ENCODE assay signal across 20 cellular contexts in the genomic region with DNA sequence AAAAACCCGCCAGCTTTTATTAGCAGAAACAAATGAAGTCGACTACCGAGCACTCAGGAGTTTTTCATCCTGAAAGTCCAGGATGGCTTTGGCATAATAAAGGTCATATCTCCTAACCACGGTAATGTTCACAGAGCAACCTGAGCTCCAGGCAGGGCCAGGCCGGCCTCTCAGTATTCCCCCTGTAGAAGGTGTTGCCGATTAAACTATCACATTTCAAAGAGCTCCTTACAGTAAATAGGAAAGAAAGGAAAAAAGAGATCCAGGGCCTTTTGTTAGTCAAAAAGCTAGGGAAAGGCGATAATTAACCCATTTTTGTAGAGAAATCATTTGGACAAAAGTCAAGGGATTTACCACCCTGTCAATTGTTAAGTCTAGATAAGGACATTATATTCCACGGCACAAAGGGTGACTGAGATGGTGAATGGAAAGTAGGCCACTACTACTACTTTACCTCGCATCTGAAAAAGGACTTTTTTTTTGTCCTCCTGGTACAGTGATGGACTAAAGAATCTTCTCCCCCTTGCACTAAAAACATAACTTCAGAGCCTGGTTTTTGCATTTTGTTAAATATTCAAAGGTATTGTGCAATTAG.
DNase-seq lines count a peak whose midpoint lies in the region; ATAC-seq, FAIRE-seq and TF ChIP-seq lines count a peak whose summit lies in the region.
"Had no signal": no experiment of that assay in that cellular context is flagged by ENCODE, and none has a peak within 500 bp of the region (broad histone marks: within the 10 kb centered on the region; RNA-seq: fewer than 3 reads in every experiment).

No MANE protein-coding gene starts in this region.

- H3K4me1 Mint-ChIP-seq in nephron progenitor cell: peaks cover 64% of the 10 kb centered on the region

- peak overlapping the region; percentile 16 for H3K4me3 Mint-ChIP-seq in nephron progenitor cell
- H3K4me3 Mint-ChIP-seq: naive thymus-derived CD4-positive, alpha-beta T cell had no signal

- peaks cover 73% of the 10 kb centered on the region for H3K79me2 ChIP-seq in Karpas-422 (ENCODE audit: low read length)
- H3K79me2 ChIP-seq in K562 (ENCODE audit: control insufficient read depth, insufficient read depth, low read length): no peaks in the 10 kb centered on the region
- no peaks in the 10 kb centered on the region for H3K79me2 ChIP-seq in PC-3 (ENCODE audit: low read length)

- no peaks in the 10 kb centered on the region for H3F3A ChIP-seq in PC-3 (ENCODE audit: low read length, unreplicated experiment)

- H3K27ac Mint-ChIP-seq in nephron progenitor cell: peak overlapping the region; percentile 1
- H3K27ac Mint-ChIP-seq: naive thymus-derived CD4-positive, alpha-beta T cell had no signal

- H3K27me3 Mint-ChIP-seq in nephron progenitor cell (ENCODE audit: low read depth, poor library complexity): no peaks in the 10 kb centered on the region

- no peak for TF ChIP-seq RAD21 in K562 (CRISPR knock-in tag; conservative IDR thresholded peaks at IDR 0.05 in 1 of 2, IDR thresholded peaks at IDR 0.05 in 1 of 2)

- in situ Hi-C loops in K562 (cut with MboI): no loop called here

- BruUV-seq in K562 (replicated peaks; lab: Mats Ljungman, UMichigan) (no TSS peak), PC-3 (replicated peaks; lab: Mats Ljungman, UMichigan) (no TSS peak)

- peak; percentile 74 for DNase-seq in Karpas-422
- DNase-seq in K562 (ENCODE audit: extremely low read depth in 1 of 4, low spot score in 3 of 4): no peak
- DNase-seq in nephron progenitor cell: no peak
- no peak for DNase-seq in EL
- no peak for DNase-seq in PC-3
- no peak for DNase-seq in activated CD4-positive, alpha-beta T cell treated with anti-CD3 and anti-CD28 coated beads for 1 hour
- no peak for DNase-seq in Kasumi-1 (lab: John Stamatoyannopoulos, UW)
- DNase-seq: activated CD4-positive, alpha-beta T cell treated with anti-CD3 and anti-CD28 coated beads, Interleukin-2, amount 50 U/mL, for 4 hours; activated gamma-delta T cell treated with Interleukin-2 at 50 U/mL for 16 hours; COR-L47; effector CD4-positive, alpha-beta T cell; GOT3; naive thymus-derived CD4-positive, alpha-beta T cell; psoas muscle; small intestine; testis had no signal

- H3K9me1 ChIP-seq in K562 (ENCODE audit: control insufficient read depth, insufficient read depth, low read length): no peaks in the 10 kb centered on the region

- H3K27me3 ChIP-seq in Karpas-422 (ENCODE audit: low read length) (no peaks in the 10 kb centered on the region), K562 (ENCODE audit: control insufficient read depth in 2 of 2, insufficient read depth in 2 of 2, low read length in 2 of 2) (no peaks in the 10 kb centered on the region; a peak in 2 of 5 replicates), PC-3 (ENCODE audit: low read length) (no peaks in the 10 kb centered on the region)
- H3K27me3 ChIP-seq: testis had no signal

- no peaks in the 10 kb centered on the region for H3K9me2 ChIP-seq in Karpas-422 (replicated peaks; ENCODE audit: insufficient read depth, low read length)
- no peaks in the 10 kb centered on the region for H3K9me2 ChIP-seq in PC-3 (replicated peaks; ENCODE audit: low read length)

- H4K20me1 ChIP-seq in Karpas-422 (ENCODE audit: insufficient read depth, low read depth, low read length) (no peaks in the 10 kb centered on the region), K562 (replicated peaks; ENCODE audit: control insufficient read depth, insufficient read depth, low read length) (no peaks in the 10 kb centered on the region), PC-3 (ENCODE audit: low read length) (no peaks in the 10 kb centered on the region)

- peak overlapping the region; percentile 81 for H3K4me2 ChIP-seq in Karpas-422 (ENCODE audit: low read depth, low read length, poor library complexity, severe bottlenecking)
- H3K4me2 ChIP-seq in K562 (ENCODE audit: insufficient read depth, low read length): no peak overlapping the region
- H3K4me2 ChIP-seq in PC-3 (ENCODE audit: low read length): no peak overlapping the region

- peak overlapping the region; percentile 97 for H3K27ac ChIP-seq in Karpas-422 (ENCODE audit: low read length)
- H3K27ac ChIP-seq in K562 (ENCODE audit: extremely low read depth, low read depth, low read length): no peak overlapping the region
- no peak overlapping the region for H3K27ac ChIP-seq in PC-3 (ENCODE audit: low read length)
- H3K27ac ChIP-seq: psoas muscle, RWPE1, testis had no signal

- H3K4me1 ChIP-seq in Karpas-422 (ENCODE audit: low read length) (peaks cover 87% of the 10 kb centered on the region), K562 (replicated peaks in 1 of 2; ENCODE audit: control insufficient read depth in 2 of 2, insufficient read depth in 2 of 2, low read length in 2 of 2) (no peaks in the 10 kb centered on the region; a peak in 1 of 5 replicates), PC-3 (ENCODE audit: insufficient read depth, low read length) (no peaks in the 10 kb centered on the region)
- H3K4me1 ChIP-seq: psoas muscle, testis had no signal

- no peak for TF ChIP-seq EP300 in K562 (IDR thresholded peaks at IDR 0.05; ENCODE audit: low read length)

- no peak for TF ChIP-seq POLR2A in K562 (conservative IDR thresholded peaks at IDR 0.05)

- peaks cover 16% of the 10 kb centered on the region for H3K36me3 ChIP-seq in Karpas-422 (ENCODE audit: insufficient read depth, low read length)
- H3K36me3 ChIP-seq in K562 (ENCODE audit: control insufficient read depth, insufficient read depth, low read length): no peaks in the 10 kb centered on the region
- H3K36me3 ChIP-seq in PC-3 (ENCODE audit: low read depth, low read length): no peaks in the 10 kb centered on the region

- CTCF ChIA-PET in K562 (lab: Yijun Ruan, JAX; ENCODE audit: low intra/inter-chr PET ratio): no interaction called here
- CTCF ChIA-PET in PC-3 (lab: Charles Lee): no interaction called here

- peak overlapping the region; percentile 69 for H3K9ac ChIP-seq in Karpas-422 (ENCODE audit: low read length)
- H3K9ac ChIP-seq in K562 (ENCODE audit: insufficient read depth in 1 of 2, low read depth in 2 of 2, low read length in 2 of 2): no peak overlapping the region
- no peak overlapping the region for H3K9ac ChIP-seq in PC-3 (ENCODE audit: low read length)

- H2AFZ ChIP-seq in Karpas-422 (ENCODE audit: low read length): no peak overlapping the region
- H2AFZ ChIP-seq in K562 (ENCODE audit: low read depth, low read length): no peak overlapping the region
- H2AFZ ChIP-seq in PC-3 (ENCODE audit: low read length): no peak overlapping the region

- intact Hi-C loops in K562 (cut with micrococcal nuclease) (no loop called here), PC-3 (cut with micrococcal nuclease) (no loop called here)

- ATAC-seq in K562 (no peak), PC-3 (no peak)
- ATAC-seq: naive thymus-derived CD4-positive, alpha-beta T cell; psoas muscle had no signal

- peaks cover 5% of the 10 kb centered on the region for H3K9me3 Mint-ChIP-seq in nephron progenitor cell
- H3K9me3 Mint-ChIP-seq: naive thymus-derived CD4-positive, alpha-beta T cell had no signal

- TF ChIP-seq CTCF in K562 (IDR thresholded peaks at IDR 0.05 in 2 of 3, conservative IDR thresholded peaks at IDR 0.05 in 1 of 3; ENCODE audit: insufficient read depth in 2 of 3, low read depth in 1 of 3, low read length in 3 of 3): no peak
- TF ChIP-seq CTCF in nephron progenitor cell (IDR thresholded peaks at IDR 0.05): no peak
- no peak for TF ChIP-seq CTCF in PC-3 (conservative IDR thresholded peaks at IDR 0.05; ENCODE audit: low read depth, low read length)

- H3K4me3 ChIP-seq in GM08714 (ENCODE audit: low read length): peak overlapping the region; percentile 2; the same call in 1 of the 2 replicates
- H3K4me3 ChIP-seq in Karpas-422 (ENCODE audit: low read length): peak overlapping the region; percentile 49
- no peak overlapping the region for H3K4me3 ChIP-seq in K562
- no peak overlapping the region for H3K4me3 ChIP-seq in PC-3 (ENCODE audit: low read length)
- H3K4me3 ChIP-seq: lung, psoas muscle, testis had no signal

- H3K9me3 ChIP-seq in Karpas-422 (ENCODE audit: low read length) (no peaks in the 10 kb centered on the region), K562 (replicated peaks; ENCODE audit: control insufficient read depth, insufficient read depth, low read depth, low read length) (no peaks in the 10 kb centered on the region), PC-3 (ENCODE audit: low read length) (no peaks in the 10 kb centered on the region)
- H3K9me3 ChIP-seq: psoas muscle, testis had no signal

- POLR2A ChIA-PET in K562 (lab: Yijun Ruan, JAX): no interaction called here
- POLR2A ChIA-PET in PC-3 (lab: Charles Lee; ENCODE audit: unreplicated experiment): no interaction called here

- no peaks in the 10 kb centered on the region for H3K36me3 Mint-ChIP-seq in nephron progenitor cell (ENCODE audit: low read depth)
- H3K36me3 Mint-ChIP-seq: naive thymus-derived CD4-positive, alpha-beta T cell had no signal

- 0% methylated on average over 9 of the region's 9 CpGs for WGBS in K562 (ENCODE audit: insufficient coverage, low coverage, missing lambda C conversion rate)

- FAIRE-seq in K562 (lab: Jason Lieb, UNC): no peak
- FAIRE-seq: small intestine, TTC549 had no signal

TF ChIP-seq in K562, 482 proteins besides CTCF, POLR2A, EP300 and RAD21:
- TF ChIP-seq CEBPB (tag; IDR thresholded peaks at IDR 0.05): 0 out of 2 replicates have a peak, but pooled peaks have one; percentile 5
- no peak for TF ChIP-seq ZNF146 (CRISPR knock-in tag; IDR thresholded peaks at IDR 0.05; ENCODE audit: unreplicated experiment)

Comparison
In these comparisons a context has a peak if more than half of its experiments do, and no peak if none do; other contexts are left out.
1. H3K4me3 ChIP-seq: peak in GM08714 (single experiment) and Karpas-422 (single experiment); none in K562 (single experiment) and PC-3 (single experiment).